ENCODE assay signal across 15 cellular contexts in the genomic region with DNA sequence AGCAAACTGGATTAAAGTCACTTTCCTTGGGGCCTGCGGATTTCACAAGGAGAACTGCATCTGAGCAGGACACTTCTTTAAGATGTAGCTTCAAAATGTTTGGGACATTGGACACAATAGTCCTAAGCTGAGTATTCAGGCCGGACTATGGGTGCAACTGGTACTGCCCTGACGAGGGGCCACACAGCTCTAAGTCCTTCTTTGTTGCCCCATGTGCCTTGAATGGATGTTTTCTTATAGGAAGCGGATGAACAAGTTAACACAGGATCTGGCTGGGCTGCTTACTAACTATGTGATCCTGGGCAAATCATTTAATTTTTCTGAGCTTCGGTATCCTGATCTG.
DNase-seq lines count a peak whose midpoint lies in the region; ATAC-seq and TF ChIP-seq lines count a peak whose summit lies in the region.
"Had no signal": no experiment of that assay in that cellular context is flagged by ENCODE, and none has a peak within 500 bp of the region (broad histone marks: within the 10 kb centered on the region; RNA-seq: fewer than 3 reads in every experiment).

No MANE protein-coding gene starts in this region.

- no peak overlapping the region for H3K27ac ChIP-seq in CD4-positive, alpha-beta memory T cell (ENCODE audit: low read depth, low read length)
- peak overlapping the region; percentile 55; the same call in 1 of the 2 replicates for H3K27ac ChIP-seq in IMR-90 (ENCODE audit: insufficient read depth, low read length)
- H3K27ac ChIP-seq in breast epithelium: peak overlapping the region; percentile 70
- H3K27ac ChIP-seq in neutrophil: peak overlapping the region; percentile 85

- ATAC-seq in IMR-90 (ENCODE audit: low read depth): no peak

- peak overlapping the region; percentile 4; the same call in 1 of the 2 replicates for H3K23ac ChIP-seq in IMR-90 (ENCODE audit: low read depth, low read length)

- peaks cover 14% of the 10 kb centered on the region for H3K4me1 ChIP-seq in CD4-positive, alpha-beta memory T cell (ENCODE audit: insufficient read depth, low read length)
- peaks cover 41% of the 10 kb centered on the region for H3K4me1 ChIP-seq in IMR-90 (ENCODE audit: control insufficient read depth, insufficient read depth, low read length)
- H3K4me1 ChIP-seq in breast epithelium: peaks cover 0 to 6% of the 10 kb centered on the region in 2 donors
- H3K4me1 ChIP-seq in neutrophil (ENCODE audit: control insufficient read depth in 1 of 2, insufficient read depth in 1 of 2, low read depth in 1 of 2, low read length in 1 of 2): peaks cover 55 to 70% of the 10 kb centered on the region in 2 experiments

- no peak overlapping the region; the same call in 1 of the 2 replicates for H3K9ac ChIP-seq in IMR-90 (ENCODE audit: low read depth, low read length)

- no peak overlapping the region for H3K4me2 ChIP-seq in IMR-90 (ENCODE audit: low read depth, low read length)

- H2AK5ac ChIP-seq in IMR-90 (ENCODE audit: low read depth, low read length): peak overlapping the region; percentile 3; the same call in 1 of the 2 replicates

- peaks cover 54 to 88% of the 10 kb centered on the region in 2 donors for H3K36me3 Mint-ChIP-seq in CD4-positive, alpha-beta memory T cell
- H3K36me3 Mint-ChIP-seq in nephron progenitor cell (ENCODE audit: low read depth): no peaks in the 10 kb centered on the region

- H3K4me3 ChIP-seq in CD4-positive, alpha-beta memory T cell (ENCODE audit: low read length in 2 of 2): no peak overlapping the region
- H3K4me3 ChIP-seq in IMR-90 (ENCODE audit: insufficient read depth, low read depth, low read length) (no peak overlapping the region), breast epithelium (no peak overlapping the region), neutrophil (ENCODE audit: low read depth in 1 of 2, low read length in 1 of 2) (peak overlapping the region in 1 of 2 experiments; percentile 59)
- H3K4me3 ChIP-seq: Peyer's patch, sigmoid colon, thoracic aorta had no signal

- no peak overlapping the region for H3K14ac ChIP-seq in IMR-90 (replicated peaks; ENCODE audit: low read depth, low read length)

- H3K4ac ChIP-seq in IMR-90 (ENCODE audit: low read depth, low read length): peak overlapping the region; percentile 30; the same call in 1 of the 2 replicates

- no peaks in the 10 kb centered on the region for H3K9me3 ChIP-seq in CD4-positive, alpha-beta memory T cell (ENCODE audit: control insufficient read depth in 1 of 2, low read length in 2 of 2)
- H3K9me3 ChIP-seq in IMR-90 (ENCODE audit: control insufficient read depth, insufficient read depth, low read length): no peaks in the 10 kb centered on the region
- H3K9me3 ChIP-seq in breast epithelium: no peaks in the 10 kb centered on the region
- H3K9me3 ChIP-seq in neutrophil: no peaks in the 10 kb centered on the region
- H3K9me3 ChIP-seq: Peyer's patch, sigmoid colon, thoracic aorta had no signal

- CTCF ChIA-PET in CD4-positive, alpha-beta memory T cell (lab: Charles Lee; ENCODE audit: partially characterized antibody): interaction anchor here (0.7 to 3.5 kb wide), 3 partner anchors 15 to 125 kb away, joined by 3 to 19 read pairs (median 3); no protein-coding TSS in a partner anchor
- CTCF ChIA-PET in IMR-90 (lab: Yijun Ruan, JAX): no interaction called here

- no peak overlapping the region for H2BK20ac ChIP-seq in IMR-90 (ENCODE audit: low read depth, low read length)

- in situ Hi-C loops in IMR-90 (cut with MboI; ENCODE audit: low sequenced_read_pairs): no loop called here

- peak overlapping the region; percentile 25; the same call in 1 of the 2 replicates for H4K5ac ChIP-seq in IMR-90 (ENCODE audit: low read depth, low read length)

- H3K79me1 ChIP-seq in IMR-90 (ENCODE audit: low read depth in 1 of 2, low read length in 2 of 2): peaks cover 21 to 71% of the 10 kb centered on the region in 2 experiments

- TF ChIP-seq POLR2A in IMR-90 (IDR thresholded peaks at IDR 0.05; ENCODE audit: low read depth, low read length): no peak; the same call in 1 of the 2 replicates
- TF ChIP-seq POLR2A in breast epithelium (IDR thresholded peaks at IDR 0.05): no peak

- TF ChIP-seq CTCF in IMR-90 (conservative IDR thresholded peaks at IDR 0.05; ENCODE audit: low read depth, low read length) (no peak), breast epithelium (IDR thresholded peaks at IDR 0.05) (no peak), neutrophil (IDR thresholded peaks at IDR 0.05) (no peak), nephron progenitor cell (IDR thresholded peaks at IDR 0.05) (no peak)

- 89% methylated on average over 4 of the region's 5 CpGs; no CpG with 5 or more reads in 1 of the 2 experiments for WGBS in IMR-90 (ENCODE audit: extremely low coverage in 2 of 2, insufficient read length in 1 of 2), 2 experiments

- no peak overlapping the region for H2AFZ ChIP-seq in IMR-90 (replicated peaks; ENCODE audit: low read length, poor library complexity)

- H3K56ac ChIP-seq in IMR-90 (ENCODE audit: extremely low read depth, insufficient read depth, low read length): no peak overlapping the region

- H2BK5ac ChIP-seq in IMR-90 (ENCODE audit: low read depth, low read length, poor library complexity, severe bottlenecking): peak overlapping the region; percentile 59

- H4K91ac ChIP-seq in IMR-90 (ENCODE audit: insufficient read depth, low read depth, low read length): no peak overlapping the region

- no peak overlapping the region for H2BK120ac ChIP-seq in IMR-90 (ENCODE audit: low read depth, low read length)

- H3K9me3 Mint-ChIP-seq in CD4-positive, alpha-beta memory T cell: peaks cover 0 to 3% (median 0%) of the 10 kb centered on the region in 8 donors
- H3K9me3 Mint-ChIP-seq in nephron progenitor cell: no peaks in the 10 kb centered on the region
- H3K9me3 Mint-ChIP-seq: central memory CD8-positive, alpha-beta T cell; naive B cell had no signal

- peaks cover 28% of the 10 kb centered on the region for H3K9me1 ChIP-seq in IMR-90 (ENCODE audit: insufficient read depth, low read length)

- DNase-seq in CD4-positive, alpha-beta memory T cell: no peak
- DNase-seq in IMR-90 (no peak), breast epithelium (ENCODE audit: low spot score in 2 of 2) (no peak), nephron progenitor cell (no peak), AG08395 (ENCODE audit: low spot score) (no peak), NCI-H2081 treated with DMSO at 0.1 percent for 48 hours (lab: John Stamatoyannopoulos, UW) (no peak)
- DNase-seq: activated T-cell treated with anti-CD3 and anti-CD28 coated beads for 4 hours, MM.1S, naive B cell, NCI-H226, Peyer's patch, sigmoid colon had no signal

- H4K8ac ChIP-seq in IMR-90 (ENCODE audit: low read depth in 2 of 2, low read length in 2 of 2): peak overlapping the region in 1 of 2 experiments; percentile 20; a peak in 1 of 4 replicates

- no peak overlapping the region for H2AK9ac ChIP-seq in IMR-90 (replicated peaks; ENCODE audit: low read depth, low read length, poor library complexity)

- peaks cover 92% of the 10 kb centered on the region for H4K20me1 ChIP-seq in IMR-90 (ENCODE audit: insufficient read depth, low read length)

- no peaks in the 10 kb centered on the region for H3K27me3 Mint-ChIP-seq in CD4-positive, alpha-beta memory T cell
- H3K27me3 Mint-ChIP-seq in nephron progenitor cell (ENCODE audit: low read depth, poor library complexity): peaks cover 10% of the 10 kb centered on the region
- H3K27me3 Mint-ChIP-seq: central memory CD8-positive, alpha-beta T cell; naive B cell had no signal

- BruUV-seq in IMR-90 (replicated peaks; lab: Mats Ljungman, UMichigan): no TSS peak

- peaks cover 68% of the 10 kb centered on the region for H3K36me3 ChIP-seq in CD4-positive, alpha-beta memory T cell (ENCODE audit: insufficient read depth, low read length)
- peaks cover 79% of the 10 kb centered on the region for H3K36me3 ChIP-seq in IMR-90 (ENCODE audit: control insufficient read depth, insufficient read depth, low read length)
- H3K36me3 ChIP-seq in breast epithelium: no peaks in the 10 kb centered on the region
- H3K36me3 ChIP-seq in neutrophil: peaks cover 66% of the 10 kb centered on the region

- intact Hi-C loops in CD4-positive, alpha-beta memory T cell (cut with micrococcal nuclease): no loop called here
- intact Hi-C loops in IMR-90 (cut with micrococcal nuclease): no loop called here
- intact Hi-C loops in breast epithelium (cut with DNase I; ENCODE audit: low total_unique reads): no loop called here

- no peak for TF ChIP-seq RAD21 in IMR-90 (IDR thresholded peaks at IDR 0.05; ENCODE audit: low read length)

- H3K27me3 ChIP-seq in CD4-positive, alpha-beta memory T cell (ENCODE audit: insufficient read depth, low read length): no peaks in the 10 kb centered on the region
- H3K27me3 ChIP-seq in IMR-90 (ENCODE audit: control insufficient read depth, insufficient read depth, low read length) (no peaks in the 10 kb centered on the region), breast epithelium (no peaks in the 10 kb centered on the region), neutrophil (no peaks in the 10 kb centered on the region)
- H3K27me3 ChIP-seq: Peyer's patch, sigmoid colon had no signal

- POLR2A ChIA-PET in CD4-positive, alpha-beta memory T cell (lab: Charles Lee; ENCODE audit: partially characterized antibody): interaction anchor here (0.5 to 1.5 kb wide), 4 partner anchors 10 to 32 kb away, joined by 3 to 6 read pairs (median 3); no protein-coding TSS in a partner anchor
- POLR2A ChIA-PET in IMR-90 (lab: Charles Lee; ENCODE audit: unreplicated experiment): interaction anchor here (0.7 kb wide), 1 partner anchor 12 kb away, joined by 5 read pairs; no protein-coding TSS in a partner anchor

- dilution Hi-C loops in IMR-90 (cut with HindIII; ENCODE audit: low sequenced_read_pairs, unreplicated experiment): no loop called here

- H2BK15ac ChIP-seq in IMR-90 (ENCODE audit: low read depth, low read length): no peak overlapping the region

- no peak overlapping the region for H3K4me3 Mint-ChIP-seq in CD4-positive, alpha-beta memory T cell
- H3K4me3 Mint-ChIP-seq in nephron progenitor cell: no peak overlapping the region
- H3K4me3 Mint-ChIP-seq: central memory CD8-positive, alpha-beta T cell; naive B cell had no signal

- 0 out of 2 replicates have a peak overlapping the region, but pooled peaks have one; percentile 0 for H3K18ac ChIP-seq in IMR-90 (ENCODE audit: low read depth, low read length)

- peak overlapping the region in 6 of 7 donors; percentile 2 to 67 (median 34) for H3K27ac Mint-ChIP-seq in CD4-positive, alpha-beta memory T cell
- H3K27ac Mint-ChIP-seq in nephron progenitor cell: no peak overlapping the region

- H3K4me1 Mint-ChIP-seq in CD4-positive, alpha-beta memory T cell: peaks cover 30 to 72% (median 56%) of the 10 kb centered on the region in 4 donors
- peaks cover 29% of the 10 kb centered on the region for H3K4me1 Mint-ChIP-seq in nephron progenitor cell

TF ChIP-seq in IMR-90, 13 proteins besides CTCF, POLR2A, EP300 and RAD21 (continues in another document):
- no peak for TF ChIP-seq SMC3 (IDR thresholded peaks at IDR 0.05; ENCODE audit: low read depth, low read length)
